14 cellular contexts compared by ENCODE assay signal in the genomic region with DNA sequence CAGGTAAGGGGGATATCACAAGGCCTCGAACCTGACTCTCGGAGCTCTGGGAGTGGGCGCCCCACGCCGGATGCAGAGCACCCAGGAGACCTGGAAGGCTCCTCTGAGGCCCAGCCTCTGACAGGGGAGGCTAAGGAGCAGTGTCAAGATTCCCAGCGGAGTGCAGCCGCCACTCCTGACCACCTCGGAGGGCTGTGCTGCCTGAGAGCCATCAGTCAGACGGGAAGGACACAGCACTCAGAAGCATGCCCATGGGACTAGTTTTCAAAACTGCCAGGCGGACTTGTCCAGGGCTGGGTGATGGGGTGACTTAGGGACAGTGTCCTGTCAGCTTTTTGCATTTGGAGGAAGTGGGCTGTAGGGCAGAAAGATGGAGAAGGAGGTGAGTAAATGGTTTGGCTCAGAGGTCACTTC. TPM values are rescaled to one million over a fixed set of nuclear protein-coding genes. Genes with fewer than 3 reads are reported as not detected.
DNase-seq lines count a peak whose midpoint lies in the region; ATAC-seq and TF ChIP-seq lines count a peak whose summit lies in the region.
"Had no signal": no experiment of that assay in that cellular context is flagged by ENCODE, and none has a peak within 500 bp of the region (broad histone marks: within the 10 kb centered on the region; RNA-seq: fewer than 3 reads in every experiment).

No MANE protein-coding gene starts in this region.

- peaks cover 4% of the 10 kb centered on the region for H3K36me3 ChIP-seq in lower lobe of right lung
- peaks cover 6 to 57% (median 30%) of the 10 kb centered on the region in 3 donors for H3K36me3 ChIP-seq in tibial artery

- ATAC-seq in lower lobe of right lung, result peak; percentile 47 to 55
- ATAC-seq in GM19463 (IDR thresholded peaks at IDR 0.05; ENCODE audit: unreplicated experiment), result no peak

- no peaks in the 10 kb centered on the region for H3K27me3 ChIP-seq in lower lobe of right lung (ENCODE audit: low read depth)
- no peaks in the 10 kb centered on the region for H3K27me3 ChIP-seq in tibial artery

- intact Hi-C loops in lower lobe of right lung (cut with DNase I), result no loop called here
- intact Hi-C loops in tibial artery (cut with DNase I; ENCODE audit: low total_unique reads), result no loop called here

- H3K27ac ChIP-seq in VCaP (peak overlapping the region; percentile 19; the same call in 1 of the 2 replicates), lower lobe of right lung (peak overlapping the region; percentile 71), tibial artery (no peak overlapping the region)
- H3K27ac ChIP-seq: GM23248 had no signal

- peak; percentile 49 for DNase-seq in activated effector memory CD4-positive, alpha-beta T cell treated with anti-CD3 and anti-CD28 coated beads, Interleukin-2, amount 50 U/mL, for 16 hours
- DNase-seq in activated effector memory CD4-positive, alpha-beta T cell treated with Interleukin-2 at 50 U/mL for 16 hours, result no peak
- DNase-seq in lower lobe of right lung, result no peak
- DNase-seq in tibial artery, result peak; percentile 42 to 66
- DNase-seq in activated gamma-delta T cell (lab: John Stamatoyannopoulos, UW), result no peak
- DNase-seq in occipital lobe (lab: John Stamatoyannopoulos, UW), result no peak
- DNase-seq: C1 segment of cervical spinal cord; effector CD8-positive, alpha-beta T cell; GM23248; NCI-H446 had no signal

- no peak for TF ChIP-seq CTCF in VCaP (conservative IDR thresholded peaks at IDR 0.05)
- TF ChIP-seq CTCF in lower lobe of right lung (IDR thresholded peaks at IDR 0.05), result no peak
- TF ChIP-seq CTCF in tibial artery (IDR thresholded peaks at IDR 0.05), result no peak

- H3K4me3 ChIP-seq in lower lobe of right lung (no peak overlapping the region), tibial artery (no peak overlapping the region)
- H3K4me3 ChIP-seq: GM23248 had no signal

- peaks cover 8% of the 10 kb centered on the region for H3K4me1 ChIP-seq in lower lobe of right lung
- H3K4me1 ChIP-seq in tibial artery, result peaks cover 0 to 5% (median 1%) of the 10 kb centered on the region in 4 donors

- no peaks in the 10 kb centered on the region for H3K9me3 ChIP-seq in lower lobe of right lung
- no peaks in the 10 kb centered on the region for H3K9me3 ChIP-seq in tibial artery

RNA-seq across cellular contexts. Expression of a gene that starts 34.6 kb away (rescaled TPM):
- 80.0 TPM for total RNA-seq in lower lobe of right lung
- 1.2 TPM for total RNA-seq in occipital lobe
- total RNA-seq: A673; GM23248; T-helper 1 cell treated with Interleukin-12 subunit alpha and Interleukin-12 subunit beta and Interleukin-4 antibody, amounts not matched to agents 30 ng/mL and 1 ng/mL, for 36 hours had no signal

Comparison
In these comparisons a context has a peak if more than half of its experiments do, and no peak if none do; other contexts are left out.
1. DNase-seq: peak in activated effector memory CD4-positive, alpha-beta T cell treated with anti-CD3 and anti-CD28 coated beads, Interleukin-2, amount 50 U/mL, for 16 hours (single experiment) and tibial artery (2 of 2); none in activated effector memory CD4-positive, alpha-beta T cell treated with Interleukin-2 at 50 U/mL for 16 hours (single experiment), lower lobe of right lung (single experiment), activated gamma-delta T cell (single experiment) and occipital lobe (single experiment).
2. H3K27ac ChIP-seq: peak in VCaP (single experiment) and lower lobe of right lung (single experiment); none in tibial artery (0 of 2).
3. RNA of a gene that starts 34.6 kb away (total RNA-seq): 80.0 TPM in lower lobe of right lung (single experiment); 1.2 TPM in occipital lobe (single experiment); every median in the first group is over 10 times any median in the second.